19 cellular contexts compared by ENCODE assay signal in genomic region chr9:135956798-135957166, GRCh38.
"Had no signal": no experiment of that assay in that cellular context is flagged by ENCODE, and none has a peak within 500 bp of the region (broad histone marks: within the 10 kb centered on the region; RNA-seq: fewer than 3 reads in every experiment).

No MANE protein-coding gene starts in this region.

- H3K27ac ChIP-seq: colonic mucosa, foreskin keratinocyte, right lobe of liver, spleen, tibial artery, upper lobe of left lung, uterus had no signal

- H3K4me3 ChIP-seq: colonic mucosa, mucosa of descending colon, right lobe of liver, spleen, tibial artery, upper lobe of left lung, uterus had no signal

- H3K36me3 ChIP-seq: uterus had no signal

- ATAC-seq: foreskin keratinocyte; mucosa of descending colon; naive thymus-derived CD8-positive, alpha-beta T cell; right lobe of liver; stimulated activated memory B cell treated with anti-CD40 and anti-IgM and Interleukin-4, amounts not matched to agents 10 μg/mL and 1 μg/mL and 100 μg/mL, for 72 hours had no signal

- H3K9me3 ChIP-seq: colonic mucosa, mucosa of descending colon, right lobe of liver, spleen, tibial artery, upper lobe of left lung, uterus had no signal

- DNase-seq: colonic mucosa; effector CD4-positive, alpha-beta T cell; endodermal cell; foreskin keratinocyte; head of caudate nucleus; hypothalamus; islet precursor cell; mucosa of descending colon; naive thymus-derived CD8-positive, alpha-beta T cell; posterior cingulate gyrus; right lobe of liver; spleen; stimulated activated CD4-positive, alpha-beta T cell treated with anti-CD3 and anti-CD28 coated beads, Interleukin-15, amount 100 ng/mL, for 24 hours; stimulated activated CD4-positive, alpha-beta T cell treated with anti-CD3 and anti-CD28 coated beads, Interleukin-1b, Interleukin-23, amount 100 ng/mL, for 48 hours; stimulated activated CD4-positive, alpha-beta T cell treated with anti-CD3 and anti-CD28 coated beads, Interleukin-4, amount 100 ng/mL, for 24 hours; tibial artery; upper lobe of left lung; uterus had no signal

- H3K27me3 ChIP-seq: colonic mucosa, foreskin keratinocyte, right lobe of liver, spleen, tibial artery, upper lobe of left lung, uterus had no signal
